16 cellular contexts compared by ENCODE assay signal in genomic region chr3:359672-360071, GRCh38.
DNase-seq lines count a peak whose midpoint lies in the region; ATAC-seq and TF ChIP-seq lines count a peak whose summit lies in the region.
"Had no signal": no experiment of that assay in that cellular context is flagged by ENCODE, and none has a peak within 500 bp of the region (broad histone marks: within the 10 kb centered on the region; RNA-seq: fewer than 3 reads in every experiment).

No MANE protein-coding gene starts in this region.

- H2AFZ ChIP-seq in osteoblast (ENCODE audit: low read length): no peak overlapping the region

- no peak overlapping the region for H3K4me3 ChIP-seq in osteoblast (ENCODE audit: insufficient read depth, low read length)
- H3K4me3 ChIP-seq: suprapubic skin had no signal

- no peaks in the 10 kb centered on the region for H3K27me3 ChIP-seq in osteoblast (ENCODE audit: insufficient read depth, low read length)
- H3K27me3 ChIP-seq: suprapubic skin had no signal

- no peaks in the 10 kb centered on the region for H3K9me3 Mint-ChIP-seq in memory B cell

- no peaks in the 10 kb centered on the region for H3K9me3 ChIP-seq in osteoblast (ENCODE audit: low read depth, low read length)
- H3K9me3 ChIP-seq: suprapubic skin had no signal

- peak overlapping the region; percentile 7 for H3K27ac Mint-ChIP-seq in memory B cell
- H3K27ac Mint-ChIP-seq: activated CD4-positive, alpha-beta T cell treated with anti-CD3 and anti-CD28 coated beads, Interleukin-2, amount 10 ng/mL, durations not matched to agents 7 days and 5 days; activated naive CD8-positive, alpha-beta T cell had no signal

- H4K20me1 ChIP-seq in osteoblast (ENCODE audit: insufficient read depth, low read length): no peaks in the 10 kb centered on the region

- peak; percentile 73 for ATAC-seq in GM19023 (IDR thresholded peaks at IDR 0.05; ENCODE audit: unreplicated experiment)
- ATAC-seq in GM21723 (IDR thresholded peaks at IDR 0.05; ENCODE audit: unreplicated experiment): peak; percentile 68
- peak; percentile 76 for ATAC-seq in HG03196 (IDR thresholded peaks at IDR 0.05; ENCODE audit: unreplicated experiment)
- ATAC-seq in memory B cell (ENCODE audit: low read depth): peak; percentile 100

- peak in 1 of 2 donors; percentile 33 for DNase-seq in memory B cell (ENCODE audit: low spot score in 2 of 2)
- DNase-seq in putamen (ENCODE audit: low spot score): no peak
- DNase-seq in SIG-M5 treated with dmso at 0.1 percent for 504 hours (lab: John Stamatoyannopoulos, UW; ENCODE audit: unreplicated experiment): no peak
- no peak for DNase-seq in osteoblast (ENCODE audit: insufficient read length, low spot score, missing footprints)
- no peak for DNase-seq in DMS53 (lab: John Stamatoyannopoulos, UW)
- DNase-seq: activated CD4-positive, alpha-beta T cell treated with anti-CD3 and anti-CD28 coated beads, Interleukin-2, amount 10 ng/mL, durations not matched to agents 7 days and 5 days; cortex of kidney; DND-41; foreskin melanocyte; NCI-H2107; stimulated activated CD4-positive, alpha-beta T cell treated with anti-CD3 and anti-CD28 coated beads, Interleukin-4, amount 100 ng/mL, for 1 hour had no signal

- H3K36me3 ChIP-seq in osteoblast (ENCODE audit: insufficient read depth, low read length): no peaks in the 10 kb centered on the region
- H3K36me3 ChIP-seq: suprapubic skin had no signal

- H3K4me1 ChIP-seq in osteoblast (ENCODE audit: insufficient read depth, low read length): no peaks in the 10 kb centered on the region
- H3K4me1 ChIP-seq: suprapubic skin had no signal

- H3K27me3 Mint-ChIP-seq in memory B cell: no peaks in the 10 kb centered on the region
- H3K27me3 Mint-ChIP-seq: activated CD4-positive, alpha-beta T cell treated with anti-CD3 and anti-CD28 coated beads, Interleukin-2, amount 10 ng/mL, durations not matched to agents 7 days and 5 days; activated naive CD8-positive, alpha-beta T cell had no signal

- no peak for TF ChIP-seq CTCF in osteoblast (IDR thresholded peaks at IDR 0.05; ENCODE audit: extremely low read depth, low read depth, low read length)

- no peak overlapping the region for H3K4me3 Mint-ChIP-seq in memory B cell
- H3K4me3 Mint-ChIP-seq: activated CD4-positive, alpha-beta T cell treated with anti-CD3 and anti-CD28 coated beads, Interleukin-2, amount 10 ng/mL, durations not matched to agents 7 days and 5 days; activated naive CD8-positive, alpha-beta T cell had no signal

- peaks cover 6% of the 10 kb centered on the region for H3K4me1 Mint-ChIP-seq in memory B cell
- H3K4me1 Mint-ChIP-seq: activated CD4-positive, alpha-beta T cell treated with anti-CD3 and anti-CD28 coated beads, Interleukin-2, amount 10 ng/mL, durations not matched to agents 7 days and 5 days had no signal

- no peak overlapping the region for H3K27ac ChIP-seq in osteoblast (ENCODE audit: low read depth, low read length)
- H3K27ac ChIP-seq: suprapubic skin had no signal

- H3K36me3 Mint-ChIP-seq in memory B cell: peaks cover 5% of the 10 kb centered on the region
- H3K36me3 Mint-ChIP-seq: activated naive CD8-positive, alpha-beta T cell had no signal

- H3K79me2 ChIP-seq in osteoblast (ENCODE audit: insufficient read depth, low read length): no peaks in the 10 kb centered on the region

- no peak overlapping the region for H3K4me2 ChIP-seq in osteoblast (ENCODE audit: insufficient read depth, low read length)
